11 cellular contexts compared by ENCODE assay signal in genomic region chr5:139700711-139701693, GRCh38. TPM values are rescaled to one million over a fixed set of nuclear protein-coding genes. Genes with fewer than 3 reads are reported as not detected.
A peak's percentile ranks its signal among the peaks of the same experiment; 100 is the strongest.
DNase-seq lines count a peak whose midpoint lies in the region; ATAC-seq, FAIRE-seq and TF ChIP-seq lines count a peak whose summit lies in the region.
"Had no signal": no experiment of that assay in that cellular context is flagged by ENCODE, and none has a peak within 500 bp of the region (broad histone marks: within the 10 kb centered on the region; RNA-seq: fewer than 3 reads in every experiment).

No MANE protein-coding gene starts in this region.

- H3K27ac ChIP-seq in cardiac muscle cell (peak overlapping the region; percentile 52), left ventricle myocardium inferior (replicated peaks) (no peak overlapping the region), HepG2 (ENCODE audit: extremely low read length, insufficient read depth, low read length) (peak overlapping the region; percentile 78), ascending aorta (no peak overlapping the region)

- TF ChIP-seq EP300 in HepG2 (IDR thresholded peaks at IDR 0.05; ENCODE audit: low read depth in 2 of 2, low read length in 2 of 2) (peak in 1 of 2 experiments; percentile 83; a peak in 3 of 4 replicates), HepG2 (CRISPR knock-in tag; IDR thresholded peaks at IDR 0.05; ENCODE audit: borderline replicate concordance) (peak; percentile 58; the same call in 1 of the 2 replicates)

- peak; percentile 42 to 46; a peak in 2 of 4 replicates for TF ChIP-seq POLR2A in HepG2 (IDR thresholded peaks at IDR 0.05; ENCODE audit: insufficient read depth in 1 of 2, low read depth in 2 of 2, low read length in 2 of 2)

- 3% methylated on average over 25 of the region's 25 CpGs for WGBS in HepG2 (ENCODE audit: low lambda C conversion rate)

- H3K27me3 ChIP-seq in cardiac muscle cell (no peaks in the 10 kb centered on the region), left ventricle myocardium inferior (ENCODE audit: low read depth) (no peaks in the 10 kb centered on the region), HepG2 (ENCODE audit: control insufficient read depth in 1 of 2, insufficient read depth in 2 of 2, low read length in 2 of 2) (no peaks in the 10 kb centered on the region), ascending aorta (no peaks in the 10 kb centered on the region)

- H3K4me1 ChIP-seq in cardiac muscle cell (ENCODE audit: low read depth), result peaks cover 32% of the 10 kb centered on the region
- H3K4me1 ChIP-seq in left ventricle myocardium inferior, result peaks cover 52% of the 10 kb centered on the region
- peaks cover 78% of the 10 kb centered on the region for H3K4me1 ChIP-seq in HepG2 (ENCODE audit: insufficient read depth, low read length)
- H3K4me1 ChIP-seq in ascending aorta, result peaks cover 17 to 37% of the 10 kb centered on the region in 2 donors

- in situ Hi-C loops in HepG2 (cut with HindIII; ENCODE audit: extremely low pct_ligation_motif_present, low pct_unique_long_range_greater_than_20kb), result no loop called here

- no peak overlapping the region for H2AFZ ChIP-seq in HepG2 (ENCODE audit: low read length)

- peak overlapping the region; percentile 86 for H3K4me2 ChIP-seq in HepG2 (ENCODE audit: low read depth, low read length)

- POLR2A ChIA-PET in HepG2 (lab: Yijun Ruan, JAX), result interaction anchor here (0.7 to 4.6 kb wide), 26 partner anchors 8 to 198 kb away, joined by 3 to 77 read pairs (median 4); partner anchors contain the start of genes CXXC5 and UBE2D2

- no peak for DNase-seq in cardiac muscle cell (ENCODE audit: low read depth in 1 of 2, low spot score in 1 of 2)
- DNase-seq in left ventricle myocardium inferior, result no peak
- DNase-seq in UCSD-AML1 (lab: John Stamatoyannopoulos, UW; ENCODE audit: unreplicated experiment), result peak; percentile 84
- DNase-seq in HepG2 (ENCODE audit: low spot score), result peak; percentile 91
- no peak for DNase-seq in middle frontal gyrus (ENCODE audit: extremely low spot score, low spot score)
- no peak for DNase-seq in ascending aorta (ENCODE audit: low spot score in 2 of 2)
- DNase-seq in stimulated activated CD4-positive, alpha-beta T cell treated with anti-CD3 and anti-CD28 coated beads, Interleukin-1b, Interleukin-23, amount 100 ng/mL, for 48 hours, result no peak
- DNase-seq: effector memory CD4-positive, alpha-beta T cell; NCI-H2081 had no signal

- TF ChIP-seq CTCF in cardiac muscle cell (IDR thresholded peaks at IDR 0.05; ENCODE audit: low read depth, low read length) (no peak), left ventricle myocardium inferior (IDR thresholded peaks at IDR 0.05; ENCODE audit: borderline replicate concordance) (no peak), HepG2 (CRISPR knock-in tag; IDR thresholded peaks at IDR 0.05) (peak; percentile 16; the same call in 1 of the 2 replicates), ascending aorta (IDR thresholded peaks at IDR 0.05) (no peak)

- H3K36me3 ChIP-seq in cardiac muscle cell (no peaks in the 10 kb centered on the region), left ventricle myocardium inferior (no peaks in the 10 kb centered on the region), HepG2 (replicated peaks in 1 of 2; ENCODE audit: control insufficient read depth in 1 of 2, insufficient read depth in 2 of 2, low read length in 2 of 2) (no peaks in the 10 kb centered on the region), ascending aorta (no peaks in the 10 kb centered on the region)

- peak; percentile 98 for FAIRE-seq in HepG2 (lab: Jason Lieb, UNC)

- H3K9ac ChIP-seq in HepG2 (ENCODE audit: insufficient read depth, low read depth, low read length), result peak overlapping the region; percentile 54

- intact Hi-C loops in left ventricle myocardium inferior (cut with micrococcal nuclease), result no loop called here
- intact Hi-C loops in HepG2 (cut with micrococcal nuclease; ENCODE audit: unreplicated experiment), result no loop called here
- intact Hi-C loops in ascending aorta (cut with DNase I), result no loop called here

- H3K79me2 ChIP-seq in HepG2 (ENCODE audit: insufficient read depth, low read length), result no peaks in the 10 kb centered on the region

- BruUV-seq in HepG2 (replicated peaks; lab: Mats Ljungman, UMichigan), result no TSS peak

- H3K9me3 ChIP-seq in cardiac muscle cell (ENCODE audit: low read depth), result no peaks in the 10 kb centered on the region
- no peaks in the 10 kb centered on the region for H3K9me3 ChIP-seq in left ventricle myocardium inferior (replicated peaks)
- H3K9me3 ChIP-seq in HepG2 (ENCODE audit: low read length), result no peaks in the 10 kb centered on the region
- H3K9me3 ChIP-seq in ascending aorta, result no peaks in the 10 kb centered on the region

- TF ChIP-seq RAD21 in HepG2 (CRISPR knock-in tag; IDR thresholded peaks at IDR 0.05), result peak; percentile 48; the same call in 1 of the 2 replicates

- CTCF ChIA-PET in HepG2 (lab: Yijun Ruan, JAX; ENCODE audit: low intra/inter-chr PET ratio, low total read pairs), result no interaction called here

- H3K4me3 ChIP-seq in cardiac muscle cell, result no peak overlapping the region
- H3K4me3 ChIP-seq in left ventricle myocardium inferior, result no peak overlapping the region
- H3K4me3 ChIP-seq in HepG2 (replicated peaks in 1 of 3; ENCODE audit: insufficient read depth in 1 of 3, low read depth in 2 of 3, low read length in 3 of 3), result peak overlapping the region; percentile 36 to 58 (median 37); a peak in 5 of 6 replicates
- no peak overlapping the region for H3K4me3 ChIP-seq in ascending aorta

- peak; percentile 53 for ATAC-seq in HepG2
- ATAC-seq in HG03442 (IDR thresholded peaks at IDR 0.05; ENCODE audit: unreplicated experiment), result no peak
- ATAC-seq: sciatic nerve had no signal

- no peaks in the 10 kb centered on the region for H4K20me1 ChIP-seq in HepG2 (ENCODE audit: insufficient read depth, low read length)

TF ChIP-seq in HepG2, 621 proteins besides CTCF, POLR2A, EP300 and RAD21 (continues in another document):
- 0 out of 2 replicates have a peak, but pooled peaks have one; percentile 6 for TF ChIP-seq SRF (IDR thresholded peaks at IDR 0.05; ENCODE audit: low read depth, low read length)
- TF ChIP-seq ZNF276 (CRISPR knock-in tag; IDR thresholded peaks at IDR 0.05; ENCODE audit: low read depth), result no peak
- TF ChIP-seq CCAR2 (optimal IDR thresholded peaks at IDR 0.05; ENCODE audit: low read depth, low read length), result no peak
- no peak for TF ChIP-seq ZNF30 (CRISPR knock-in tag; IDR thresholded peaks at IDR 0.05)
- TF ChIP-seq YEATS4 (CRISPR knock-in tag; IDR thresholded peaks at IDR 0.05; ENCODE audit: borderline replicate concordance), result no peak

RNA-seq across cellular contexts. Expression of gene CXXC5, which starts 52.9 kb away (rescaled TPM):
- 91.9 and 122 TPM in 2 replicates for total RNA-seq in cardiac muscle cell
- 70.4 and 79.4 TPM in 2 replicates for polyA plus RNA-seq in cardiac muscle cell
- 56.9 TPM for total RNA-seq in left ventricle myocardium inferior
- total RNA-seq in HepG2 (2016; rRNA removed; fragmentation: Illumina TruSeq; extraction: Trizol), result 30.7 and 33.0 TPM in 2 replicates
- total RNA-seq in HepG2 (2016; cell fraction: cytosol; rRNA removed; fragmentation: Illumina TruSeq; extraction: Trizol; ENCODE audit: low read depth), result 7.4 and 8.6 TPM in 2 replicates
- total RNA-seq in HepG2 (2016; cell fraction: insoluble cytoplasmic fraction; rRNA removed; fragmentation: Illumina TruSeq; extraction: Trizol), result 30.5 and 33.5 TPM in 2 replicates
- total RNA-seq in HepG2 (2016; cell fraction: membrane; rRNA removed; fragmentation: Illumina TruSeq; extraction: Trizol), result 32.7 and 37.9 TPM in 2 replicates
- 17.6 and 21.1 TPM in 2 replicates for total RNA-seq in HepG2 (2016; cell fraction: nucleus; rRNA removed; fragmentation: Illumina TruSeq; extraction: Trizol)
- polyA plus RNA-seq in HepG2 (2011; rRNA removed), result 27.9 and 32.3 TPM in 2 replicates
- polyA plus RNA-seq in HepG2 (2011; cell fraction: cytosol; rRNA removed), result 20.7 and 35.7 TPM in 2 replicates
- 20.0 and 30.1 TPM in 2 replicates for polyA plus RNA-seq in HepG2 (2011; cell fraction: nucleus; rRNA removed)
- polyA plus RNA-seq in HepG2 (2012), result 21.9 and 26.2 TPM in 2 replicates
- polyA plus RNA-seq in HepG2 (2016; cell fraction: cytosol; fragmentation: Illumina TruSeq; extraction: Trizol; ENCODE audit: low read depth), result 7.7 and 8.6 TPM in 2 replicates
- polyA plus RNA-seq in HepG2 (2016; cell fraction: insoluble cytoplasmic fraction; fragmentation: Illumina TruSeq; extraction: Trizol; ENCODE audit: low read depth), result 46.9 and 51.9 TPM in 2 replicates
- 30.1 and 31.3 TPM in 2 replicates for polyA plus RNA-seq in HepG2 (2016; cell fraction: membrane; fragmentation: Illumina TruSeq; extraction: Trizol; ENCODE audit: low read depth)
- polyA plus RNA-seq in HepG2 (2016; cell fraction: nucleus; fragmentation: Illumina TruSeq; extraction: Trizol; ENCODE audit: insufficient read depth, low read depth), result 39.0 and 44.0 TPM in 2 replicates
- 13.2 and 63.5 TPM in 2 replicates for polyA minus RNA-seq in HepG2 (2011; rRNA and poly(A)+ RNA removed; ENCODE audit: low replicate concordance)
- polyA minus RNA-seq in HepG2 (2011; cell fraction: cytosol; rRNA and poly(A)+ RNA removed), result 26.9 and 37.6 TPM in 2 replicates
- polyA minus RNA-seq in HepG2 (2011; cell fraction: nucleus; rRNA and poly(A)+ RNA removed), result 18.7 and 20.6 TPM in 2 replicates
- total RNA-seq in ascending aorta, result 41.9 TPM

Comparison
In these comparisons a context has a peak if more than half of its experiments do, and no peak if none do; other contexts are left out.
1. H3K27ac ChIP-seq: peak in cardiac muscle cell (single experiment) and HepG2 (single experiment); none in left ventricle myocardium inferior (single experiment) and ascending aorta (0 of 2).
2. DNase-seq: peak in UCSD-AML1 (single experiment) and HepG2 (single experiment); none in cardiac muscle cell (0 of 2), left ventricle myocardium inferior (single experiment), middle frontal gyrus (single experiment), ascending aorta (0 of 2) and stimulated activated CD4-positive, alpha-beta T cell treated with anti-CD3 and anti-CD28 coated beads, Interleukin-1b, Interleukin-23, amount 100 ng/mL, for 48 hours (single experiment).
3. H3K4me3 ChIP-seq: peak in HepG2 (3 of 3); none in cardiac muscle cell (single experiment), left ventricle myocardium inferior (single experiment) and ascending aorta (0 of 2).